ENCODE assay signal across 9 cellular contexts in genomic region chr3:43296565-43296964, GRCh38. TPM values are rescaled to one million over a fixed set of nuclear protein-coding genes. Genes with fewer than 3 reads are reported as not detected.
DNase-seq lines count a peak whose midpoint lies in the region; ATAC-seq lines count a peak whose summit lies in the region.
"Had no signal": no experiment of that assay in that cellular context is flagged by ENCODE, and none has a peak within 500 bp of the region (broad histone marks: within the 10 kb centered on the region; RNA-seq: fewer than 3 reads in every experiment).

No MANE protein-coding gene starts in this region.

- ATAC-seq in GM19328 (IDR thresholded peaks at IDR 0.05; ENCODE audit: unreplicated experiment) (peak; percentile 91), HG03135 (IDR thresholded peaks at IDR 0.05; ENCODE audit: unreplicated experiment) (peak; percentile 76)
- ATAC-seq: Panc1 had no signal

- in situ Hi-C loops in HAP-1 (cut with MboI; ENCODE audit: low sequenced_read_pairs) = no loop called here

- H3K4me1 ChIP-seq in HAP-1 = no peaks in the 10 kb centered on the region; the same call in 1 of the 2 replicates

- DNase-seq in T-helper 9 cell = peak; percentile 35
- peak; percentile 47 for DNase-seq in dermis blood vessel endothelial cell
- peak; percentile 32 to 46 for DNase-seq in stimulated activated CD8-positive, alpha-beta memory T cell treated with anti-CD3 and anti-CD28 coated beads, Interleukin-15, amount 100 ng/mL, for 4 hours (ENCODE audit: low read depth in 2 of 2)
- DNase-seq in NCI-H82 treated with DMSO at 0.1 percent for 48 hours (lab: John Stamatoyannopoulos, UW; ENCODE audit: unreplicated experiment) = no peak
- no peak for DNase-seq in putamen (ENCODE audit: low spot score)
- no peak for DNase-seq in HAP-1 (ENCODE audit: low spot score in 2 of 2)

- H3K4me3 ChIP-seq in HAP-1 = no peak overlapping the region

- no peaks in the 10 kb centered on the region for H3K36me3 ChIP-seq in HAP-1 (replicated peaks)

- H3K9me3 ChIP-seq in HAP-1 = no peaks in the 10 kb centered on the region

- H3K27me3 ChIP-seq in HAP-1 (ENCODE audit: low read depth) = no peaks in the 10 kb centered on the region

RNA-seq across cellular contexts. Expression of gene SNRK, which starts 10.2 kb away (rescaled TPM):
- 185 and 192 TPM in 2 replicates for total RNA-seq in dermis blood vessel endothelial cell

Comparison
In these comparisons a context has a peak if more than half of its experiments do, and no peak if none do; other contexts are left out.
1. DNase-seq: peak in T-helper 9 cell (single experiment), dermis blood vessel endothelial cell (single experiment) and stimulated activated CD8-positive, alpha-beta memory T cell treated with anti-CD3 and anti-CD28 coated beads, Interleukin-15, amount 100 ng/mL, for 4 hours (2 of 2); none in NCI-H82 treated with DMSO at 0.1 percent for 48 hours (single experiment), putamen (single experiment) and HAP-1 (0 of 2).